18 cellular contexts compared by ENCODE assay signal in genomic region chr21:31041295-31042079, GRCh38. TPM values are rescaled to one million over a fixed set of nuclear protein-coding genes. Genes with fewer than 3 reads are reported as not detected.
A peak's percentile ranks its signal among the peaks of the same experiment; 100 is the strongest.
DNase-seq lines count a peak whose midpoint lies in the region; ATAC-seq and TF ChIP-seq lines count a peak whose summit lies in the region.
"Had no signal": no experiment of that assay in that cellular context is flagged by ENCODE, and none has a peak within 500 bp of the region (broad histone marks: within the 10 kb centered on the region; RNA-seq: fewer than 3 reads in every experiment).

No MANE protein-coding gene starts in this region.

- H3K27me3 ChIP-seq in foreskin keratinocyte (no peaks in the 10 kb centered on the region), left ventricle myocardium inferior (ENCODE audit: low read depth) (peaks cover 12% of the 10 kb centered on the region)
- H3K27me3 ChIP-seq: BLaER1 treated with 17β-estradiol and CSF1 and Interleukin-3, amounts not matched to agents 10 nM and 100 nM had no signal

- no peaks in the 10 kb centered on the region for H3K9me3 ChIP-seq in left ventricle myocardium inferior (replicated peaks)

- H3K4me3 ChIP-seq in left ventricle myocardium inferior: no peak overlapping the region
- H3K4me3 ChIP-seq: BLaER1 treated with 17β-estradiol and CSF1 and Interleukin-3, amounts not matched to agents 10 nM and 100 nM had no signal

- no peaks in the 10 kb centered on the region for H3K4me1 ChIP-seq in foreskin keratinocyte
- H3K4me1 ChIP-seq in left ventricle myocardium inferior: no peaks in the 10 kb centered on the region
- H3K4me1 ChIP-seq: BLaER1 treated with 17β-estradiol and CSF1 and Interleukin-3, amounts not matched to agents 10 nM and 100 nM had no signal

- DNase-seq in foreskin keratinocyte: no peak
- DNase-seq in left ventricle myocardium inferior: no peak
- DNase-seq in NAMALWA (ENCODE audit: low spot score): no peak
- DNase-seq in activated effector memory CD4-positive, alpha-beta T cell treated with Interleukin-2 at 50 U/mL for 16 hours: no peak
- no peak for DNase-seq in posterior vena cava (ENCODE audit: low spot score)
- DNase-seq: activated CD4-positive, alpha-beta T cell treated with anti-CD3 and anti-CD28 coated beads for 48 hours; activated naive CD8-positive, alpha-beta T cell treated with anti-CD3 and anti-CD28 coated beads, Interleukin-2, amount 50 U/mL, for 24 hours; activated T-cell treated with anti-CD3 and anti-CD28 coated beads, Interleukin-2, amount 50 U/mL, for 24 hours; NCI-H510A had no signal

- H3K36me3 ChIP-seq in left ventricle myocardium inferior: no peaks in the 10 kb centered on the region
- H3K36me3 ChIP-seq: BLaER1 treated with 17β-estradiol and CSF1 and Interleukin-3, amounts not matched to agents 10 nM and 100 nM had no signal

- ATAC-seq in GM18519 (IDR thresholded peaks at IDR 0.05; ENCODE audit: low FRiP score, unreplicated experiment) (peak; percentile 66), GM21381 (IDR thresholded peaks at IDR 0.05; ENCODE audit: unreplicated experiment) (peak; percentile 39), HG03039 (IDR thresholded peaks at IDR 0.05; ENCODE audit: unreplicated experiment) (peak; percentile 34), foreskin keratinocyte (peak; percentile 46)
- ATAC-seq: activated naive CD8-positive, alpha-beta T cell treated with anti-CD3 and anti-CD28 coated beads, Interleukin-2, amount 50 U/mL, for 24 hours had no signal

- intact Hi-C loops in left ventricle myocardium inferior (cut with micrococcal nuclease) (no loop called here), posterior vena cava (cut with DNase I) (no loop called here)

- TF ChIP-seq CTCF in foreskin keratinocyte (conservative IDR thresholded peaks at IDR 0.05) (no peak), left ventricle myocardium inferior (IDR thresholded peaks at IDR 0.05; ENCODE audit: borderline replicate concordance) (no peak)

- H3K27ac ChIP-seq in foreskin keratinocyte (no peak overlapping the region), left ventricle myocardium inferior (replicated peaks) (no peak overlapping the region)
- H3K27ac ChIP-seq: BLaER1 treated with 17β-estradiol and CSF1 and Interleukin-3, amounts not matched to agents 10 nM and 100 nM had no signal

RNA-seq across cellular contexts. Expression of gene KRTAP19-8, which starts 3.2 kb away (rescaled TPM):
- total RNA-seq in foreskin keratinocyte (not detected in 2 replicates), left ventricle myocardium inferior (not detected), posterior vena cava (not detected)
- not detected in 2 replicates for polyA plus RNA-seq in foreskin keratinocyte
- total RNA-seq: Daoy, frontal cortex, mononuclear cell, osteocyte had no signal
- polyA plus RNA-seq: IgD-negative memory B cell had no signal
